3 cellular contexts compared by ENCODE assay signal in genomic region chr1:27176954-27177353, GRCh38.
"Had no signal": no experiment of that assay in that cellular context is flagged by ENCODE, and none has a peak within 500 bp of the region (broad histone marks: within the 10 kb centered on the region; RNA-seq: fewer than 3 reads in every experiment).

No MANE protein-coding gene starts in this region.

- DNase-seq: GDM1, GF-D8 had no signal

- H3K4me3 ChIP-seq: GM12878 had no signal
